Comparison of ENCODE assay signal across 8 cellular contexts in the genomic region with DNA sequence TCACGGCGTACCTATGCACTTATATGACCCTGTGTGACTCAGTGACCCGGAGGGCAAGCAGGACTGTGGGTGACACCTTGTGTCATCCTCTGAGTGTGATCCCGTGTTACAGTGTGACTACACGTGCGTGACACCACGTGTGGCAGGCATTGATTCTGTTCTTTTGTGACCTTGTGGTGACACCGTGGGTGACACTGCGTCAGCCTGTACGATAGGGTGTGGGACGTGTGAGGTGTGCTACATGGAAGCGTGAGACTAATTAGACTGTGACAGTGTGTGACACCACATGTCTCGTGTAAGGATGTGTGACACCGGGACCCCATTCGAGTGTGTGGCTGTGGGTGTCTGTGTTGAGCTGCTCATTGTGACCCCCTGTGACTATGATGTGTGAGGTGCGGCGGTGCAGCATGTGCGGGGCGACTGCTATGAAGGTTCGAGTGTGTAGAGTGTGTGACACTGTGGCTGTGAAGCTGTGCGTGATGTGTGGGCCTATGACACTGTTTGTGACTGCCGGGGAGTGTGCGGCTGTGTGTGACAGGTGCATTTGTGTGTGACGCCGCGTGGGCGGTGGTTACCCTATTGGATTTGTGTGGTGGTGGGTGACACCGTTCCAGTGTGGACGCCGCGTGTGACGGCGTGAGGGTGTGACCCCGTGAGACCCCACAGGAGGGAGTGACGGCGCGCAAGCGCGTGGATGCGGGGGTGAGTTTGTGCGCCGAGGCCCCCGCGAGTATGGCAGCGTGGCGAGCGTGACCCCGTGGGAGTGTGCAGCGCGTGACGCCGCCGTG. TPM values are rescaled to one million over a fixed set of nuclear protein-coding genes. Genes with fewer than 3 reads are reported as not detected.
DNase-seq lines count a peak whose midpoint lies in the region; ATAC-seq and TF ChIP-seq lines count a peak whose summit lies in the region.

TSS of gene SPTBN4 (plus strand) at position 783 of the 788 bp plus-strand sequence. CDS start 5,621 bp downstream, outside the sequence.

- intact Hi-C loops in dorsolateral prefrontal cortex (cut with DNase I): loop anchor here (2.0 to 10.0 kb wide), 2 partner anchors 62 to 138 kb away; partner anchors contain the start of gene LTBP4 (in 1 of the 2)

- no peaks in the 10 kb centered on the region for H3K27me3 ChIP-seq in dorsolateral prefrontal cortex
- H3K27me3 ChIP-seq in mucosa of rectum (ENCODE audit: control insufficient read depth in 2 of 2, insufficient read depth in 2 of 2, low read length in 2 of 2): peaks cover 6 to 16% of the 10 kb centered on the region in 2 donors

- ATAC-seq in HG02885 (IDR thresholded peaks at IDR 0.05; ENCODE audit: poor library complexity, unreplicated experiment): peak; percentile 29
- peak; percentile 84 to 85 for ATAC-seq in activated CD4-positive, CD25-positive, alpha-beta regulatory T cell treated with anti-CD3 and anti-CD28 coated beads, Interleukin-2, amount 50 U/mL, for 24 hours

- TF ChIP-seq CTCF in GM12864 (IDR thresholded peaks at IDR 0.05; ENCODE audit: low read depth, low read length, missing control alignments) (no peak), dorsolateral prefrontal cortex (IDR thresholded peaks at IDR 0.05 in 54 of 56, conservative IDR thresholded peaks at IDR 0.05 in 2 of 56; ENCODE audit: low read depth in 1 of 56, partially characterized antibody in 56 of 56) (peak in 3 of 56 donors; percentile 1 to 8 (median 2))

- H3K9ac ChIP-seq in mucosa of rectum (ENCODE audit: low read depth in 1 of 2, low read length in 2 of 2): peak within 1 kb of the TSS; percentile 74 to 76

- peak within 1 kb of the TSS in 50 of 59 donors; percentile 8 to 92 (median 66) for H3K27ac ChIP-seq in dorsolateral prefrontal cortex
- H3K27ac ChIP-seq in mucosa of rectum (ENCODE audit: low read depth in 2 of 2, low read length in 2 of 2): peak within 1 kb of the TSS; percentile 66 to 95

- H3K4me1 ChIP-seq in mucosa of rectum (ENCODE audit: control insufficient read depth in 2 of 2, insufficient read depth in 2 of 2, low read length in 2 of 2): peaks cover 19 to 24% of the 10 kb centered on the region in 2 donors

- H3K4me3 ChIP-seq in GM12864 (ENCODE audit: low read depth, low read length) (peak within 1 kb of the TSS; percentile 47), dorsolateral prefrontal cortex (peak within 1 kb of the TSS; percentile 53 to 97 (median 78)), mucosa of rectum (ENCODE audit: low read length in 2 of 2) (peak within 1 kb of the TSS; percentile 86 to 96)

- no peaks in the 10 kb centered on the region for H3K36me3 ChIP-seq in mucosa of rectum (ENCODE audit: control insufficient read depth in 2 of 2, insufficient read depth in 2 of 2, low read length in 2 of 2)

- DNase-seq in GM12864 (ENCODE audit: low read depth) (no peak), dorsolateral prefrontal cortex (peak; percentile 36 to 75 (median 56)), NCI-H2196 treated with DMSO at 0.1 percent for 48 hours (lab: John Stamatoyannopoulos, UW; ENCODE audit: unreplicated experiment) (no peak), NCI-H2029 treated with DMSO at 0.1 percent for 48 hours (lab: John Stamatoyannopoulos, UW) (no peak)
- DNase-seq in stimulated activated CD8-positive, alpha-beta memory T cell treated with anti-CD3 and anti-CD28 coated beads, Interleukin-7, amount 100 ng/mL, for 1 hour (ENCODE audit: low read depth in 2 of 2): peak; percentile 18 to 41

- no peaks in the 10 kb centered on the region for H3K9me3 ChIP-seq in mucosa of rectum (ENCODE audit: control insufficient read depth in 2 of 2, low read length in 2 of 2)

RNA-seq across cellular contexts. Expression of gene SPTBN4, which starts in this region (rescaled TPM):
- total RNA-seq in dorsolateral prefrontal cortex: 100 to 1,000 TPM in 111 of 120 experiments, 10 to 100 TPM in 9; 43.7 to 217 (median 146) TPM

Comparison
In these comparisons a context has a peak if more than half of its experiments do, and no peak if none do; other contexts are left out.
1. DNase-seq: peak in dorsolateral prefrontal cortex (10 of 10) and stimulated activated CD8-positive, alpha-beta memory T cell treated with anti-CD3 and anti-CD28 coated beads, Interleukin-7, amount 100 ng/mL, for 1 hour (2 of 2); none in GM12864 (single experiment), NCI-H2196 treated with DMSO at 0.1 percent for 48 hours (single experiment) and NCI-H2029 treated with DMSO at 0.1 percent for 48 hours (single experiment).
2. Peak in every context shown above with its lines, with median percentiles within 50 percentile points of each other: H3K4me3 ChIP-seq.